ENCODE assay signal across 1 cellular context in genomic region chr3:52446631-52447511, GRCh38.
TF ChIP-seq lines count a peak whose summit lies in the region.

No MANE protein-coding gene starts in this region.

TF ChIP-seq in HepG2, 621 proteins besides CTCF, POLR2A, EP300 and RAD21 (continued from another document and continues in another):
- TF ChIP-seq ATF7 (IDR thresholded peaks at IDR 0.05) (no peak), ATF7 (CRISPR knock-in tag; IDR thresholded peaks at IDR 0.05) (no peak), ZEB1 (IDR thresholded peaks at IDR 0.05; ENCODE audit: insufficient replicate concordance, low read depth) (no peak), MED13 (CRISPR knock-in tag; IDR thresholded peaks at IDR 0.05) (no peak), ZNF570 (CRISPR knock-in tag; IDR thresholded peaks at IDR 0.05; ENCODE audit: borderline replicate concordance) (no peak), ZNF121 (CRISPR knock-in tag; IDR thresholded peaks at IDR 0.05) (no peak), ZMAT3 (CRISPR knock-in tag; conservative IDR thresholded peaks at IDR 0.05) (no peak), ZBTB21 (CRISPR knock-in tag; IDR thresholded peaks at IDR 0.05) (no peak), NFYC (CRISPR knock-in tag; IDR thresholded peaks at IDR 0.05) (no peak), ZBTB7B (CRISPR knock-in tag; IDR thresholded peaks at IDR 0.05) (peak; percentile 66; the same call in 1 of the 2 replicates), KMT2B (CRISPR knock-in tag; IDR thresholded peaks at IDR 0.05) (peak; percentile 24; the same call in 1 of the 2 replicates), ZFP37 (CRISPR knock-in tag; IDR thresholded peaks at IDR 0.05; ENCODE audit: borderline replicate concordance) (no peak), FOXJ3 (CRISPR knock-in tag; IDR thresholded peaks at IDR 0.05; ENCODE audit: borderline replicate concordance) (no peak), ZNF335 (CRISPR knock-in tag; IDR thresholded peaks at IDR 0.05) (peak; percentile 65; the same call in 1 of the 2 replicates), PCBP2 (optimal IDR thresholded peaks at IDR 0.05; ENCODE audit: low read depth, low read length, poor library complexity, severe bottlenecking) (no peak), NR2F1 (CRISPR knock-in tag; IDR thresholded peaks at IDR 0.05) (no peak), NFKB2 (CRISPR knock-in tag; IDR thresholded peaks at IDR 0.05; ENCODE audit: borderline replicate concordance) (peak; percentile 18; the same call in 1 of the 2 replicates), ZFP36L1 (CRISPR knock-in tag; IDR thresholded peaks at IDR 0.05) (no peak), TFDP1 (CRISPR knock-in tag; IDR thresholded peaks at IDR 0.05; ENCODE audit: borderline replicate concordance) (no peak; the same call in 1 of the 2 replicates), ZFYVE20 (CRISPR knock-in tag; IDR thresholded peaks at IDR 0.05; ENCODE audit: borderline replicate concordance, low read depth) (no peak), NR0B2 (CRISPR knock-in tag; IDR thresholded peaks at IDR 0.05) (0 out of 2 replicates have a peak, but pooled peaks have one; percentile 50), POLR2G (IDR thresholded peaks at IDR 0.05; ENCODE audit: low read depth, low read length) (no peak), ZNF333 (CRISPR knock-in tag; IDR thresholded peaks at IDR 0.05; ENCODE audit: borderline replicate concordance) (no peak), NFE2L1 (CRISPR knock-in tag; IDR thresholded peaks at IDR 0.05; ENCODE audit: borderline replicate concordance) (no peak), ZNF230 (CRISPR knock-in tag; IDR thresholded peaks at IDR 0.05) (no peak), KLF16 (CRISPR knock-in tag; IDR thresholded peaks at IDR 0.05) (0 out of 4 replicates have a peak, but pooled peaks of 1 of the 2 experiments have one; percentile 42), TERF1 (CRISPR knock-in tag; IDR thresholded peaks at IDR 0.05) (no peak), ZNF510 (CRISPR knock-in tag; IDR thresholded peaks at IDR 0.05; ENCODE audit: low read depth) (no peak), ZNF891 (CRISPR knock-in tag; IDR thresholded peaks at IDR 0.05) (no peak), MATR3 (CRISPR knock-in tag; IDR thresholded peaks at IDR 0.05) (no peak), CREM (IDR thresholded peaks at IDR 0.05) (no peak), CREM (CRISPR knock-in tag; IDR thresholded peaks at IDR 0.05) (no peak), ZNF10 (CRISPR knock-in tag; IDR thresholded peaks at IDR 0.05; ENCODE audit: borderline replicate concordance, low read depth) (no peak), MYNN (CRISPR knock-in tag; IDR thresholded peaks at IDR 0.05; ENCODE audit: low read depth) (no peak), SSRP1 (CRISPR knock-in tag; IDR thresholded peaks at IDR 0.05) (0 out of 2 replicates have a peak, but pooled peaks have one; percentile 32), ZFP36 (IDR thresholded peaks at IDR 0.05; ENCODE audit: borderline replicate concordance, low read depth, low read length, partially characterized antibody) (no peak), ZNF367 (CRISPR knock-in tag; IDR thresholded peaks at IDR 0.05; ENCODE audit: borderline replicate concordance) (no peak), EEA1 (CRISPR knock-in tag; IDR thresholded peaks at IDR 0.05; ENCODE audit: borderline replicate concordance) (no peak), NR2F2 (IDR thresholded peaks at IDR 0.05; ENCODE audit: borderline replicate concordance, low read depth) (peak; percentile 38; the same call in 1 of the 2 replicates), NKX3-1 (CRISPR knock-in tag; IDR thresholded peaks at IDR 0.05) (no peak), ZNF451 (CRISPR knock-in tag; IDR thresholded peaks at IDR 0.05) (no peak), PCBP1 (IDR thresholded peaks at IDR 0.05; ENCODE audit: borderline replicate concordance, low read depth, low read length) (no peak), FOXP1 (IDR thresholded peaks at IDR 0.05) (no peak), FOXP1 (CRISPR knock-in tag; IDR thresholded peaks at IDR 0.05) (0 out of 2 replicates have a peak, but pooled peaks have one; percentile 9), DNMT1 (CRISPR knock-in tag; IDR thresholded peaks at IDR 0.05) (no peak), GTF3A (CRISPR knock-in tag; conservative IDR thresholded peaks at IDR 0.05) (no peak), HBP1 (CRISPR knock-in tag; IDR thresholded peaks at IDR 0.05; ENCODE audit: low read depth) (peak; percentile 81; the same call in 1 of the 2 replicates), ZBTB34 (CRISPR knock-in tag; IDR thresholded peaks at IDR 0.05) (0 out of 2 replicates have a peak, but pooled peaks have one; percentile 29), TBP (CRISPR knock-in tag; IDR thresholded peaks at IDR 0.05) (no peak)
- TF ChIP-seq, protein P1, sequence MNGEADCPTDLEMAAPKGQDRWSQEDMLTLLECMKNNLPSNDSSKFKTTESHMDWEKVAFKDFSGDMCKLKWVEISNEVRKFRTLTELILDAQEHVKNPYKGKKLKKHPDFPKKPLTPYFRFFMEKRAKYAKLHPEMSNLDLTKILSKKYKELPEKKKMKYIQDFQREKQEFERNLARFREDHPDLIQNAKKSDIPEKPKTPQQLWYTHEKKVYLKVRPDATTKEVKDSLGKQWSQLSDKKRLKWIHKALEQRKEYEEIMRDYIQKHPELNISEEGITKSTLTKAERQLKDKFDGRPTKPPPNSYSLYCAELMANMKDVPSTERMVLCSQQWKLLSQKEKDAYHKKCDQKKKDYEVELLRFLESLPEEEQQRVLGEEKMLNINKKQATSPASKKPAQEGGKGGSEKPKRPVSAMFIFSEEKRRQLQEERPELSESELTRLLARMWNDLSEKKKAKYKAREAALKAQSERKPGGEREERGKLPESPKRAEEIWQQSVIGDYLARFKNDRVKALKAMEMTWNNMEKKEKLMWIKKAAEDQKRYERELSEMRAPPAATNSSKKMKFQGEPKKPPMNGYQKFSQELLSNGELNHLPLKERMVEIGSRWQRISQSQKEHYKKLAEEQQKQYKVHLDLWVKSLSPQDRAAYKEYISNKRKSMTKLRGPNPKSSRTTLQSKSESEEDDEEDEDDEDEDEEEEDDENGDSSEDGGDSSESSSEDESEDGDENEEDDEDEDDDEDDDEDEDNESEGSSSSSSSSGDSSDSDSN (CRISPR knock-in tag; IDR thresholded peaks at IDR 0.05): no peak; the same call in 1 of the 2 replicates
- TF ChIP-seq, protein P2, sequence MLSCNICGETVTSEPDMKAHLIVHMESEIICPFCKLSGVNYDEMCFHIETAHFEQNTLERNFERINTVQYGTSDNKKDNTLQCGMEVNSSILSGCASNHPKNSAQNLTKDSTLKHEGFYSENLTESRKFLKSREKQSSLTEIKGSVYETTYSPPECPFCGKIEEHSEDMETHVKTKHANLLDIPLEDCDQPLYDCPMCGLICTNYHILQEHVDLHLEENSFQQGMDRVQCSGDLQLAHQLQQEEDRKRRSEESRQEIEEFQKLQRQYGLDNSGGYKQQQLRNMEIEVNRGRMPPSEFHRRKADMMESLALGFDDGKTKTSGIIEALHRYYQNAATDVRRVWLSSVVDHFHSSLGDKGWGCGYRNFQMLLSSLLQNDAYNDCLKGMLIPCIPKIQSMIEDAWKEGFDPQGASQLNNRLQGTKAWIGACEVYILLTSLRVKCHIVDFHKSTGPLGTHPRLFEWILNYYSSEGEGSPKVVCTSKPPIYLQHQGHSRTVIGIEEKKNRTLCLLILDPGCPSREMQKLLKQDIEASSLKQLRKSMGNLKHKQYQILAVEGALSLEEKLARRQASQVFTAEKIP (CRISPR knock-in tag; IDR thresholded peaks at IDR 0.05; ENCODE audit: borderline replicate concordance): no peak
- TF ChIP-seq, protein P3, sequence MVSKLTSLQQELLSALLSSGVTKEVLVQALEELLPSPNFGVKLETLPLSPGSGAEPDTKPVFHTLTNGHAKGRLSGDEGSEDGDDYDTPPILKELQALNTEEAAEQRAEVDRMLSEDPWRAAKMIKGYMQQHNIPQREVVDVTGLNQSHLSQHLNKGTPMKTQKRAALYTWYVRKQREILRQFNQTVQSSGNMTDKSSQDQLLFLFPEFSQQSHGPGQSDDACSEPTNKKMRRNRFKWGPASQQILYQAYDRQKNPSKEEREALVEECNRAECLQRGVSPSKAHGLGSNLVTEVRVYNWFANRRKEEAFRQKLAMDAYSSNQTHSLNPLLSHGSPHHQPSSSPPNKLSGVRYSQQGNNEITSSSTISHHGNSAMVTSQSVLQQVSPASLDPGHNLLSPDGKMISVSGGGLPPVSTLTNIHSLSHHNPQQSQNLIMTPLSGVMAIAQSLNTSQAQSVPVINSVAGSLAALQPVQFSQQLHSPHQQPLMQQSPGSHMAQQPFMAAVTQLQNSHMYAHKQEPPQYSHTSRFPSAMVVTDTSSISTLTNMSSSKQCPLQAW (CRISPR knock-in tag; IDR thresholded peaks at IDR 0.05): peak; percentile 71
- TF ChIP-seq, protein P4, sequence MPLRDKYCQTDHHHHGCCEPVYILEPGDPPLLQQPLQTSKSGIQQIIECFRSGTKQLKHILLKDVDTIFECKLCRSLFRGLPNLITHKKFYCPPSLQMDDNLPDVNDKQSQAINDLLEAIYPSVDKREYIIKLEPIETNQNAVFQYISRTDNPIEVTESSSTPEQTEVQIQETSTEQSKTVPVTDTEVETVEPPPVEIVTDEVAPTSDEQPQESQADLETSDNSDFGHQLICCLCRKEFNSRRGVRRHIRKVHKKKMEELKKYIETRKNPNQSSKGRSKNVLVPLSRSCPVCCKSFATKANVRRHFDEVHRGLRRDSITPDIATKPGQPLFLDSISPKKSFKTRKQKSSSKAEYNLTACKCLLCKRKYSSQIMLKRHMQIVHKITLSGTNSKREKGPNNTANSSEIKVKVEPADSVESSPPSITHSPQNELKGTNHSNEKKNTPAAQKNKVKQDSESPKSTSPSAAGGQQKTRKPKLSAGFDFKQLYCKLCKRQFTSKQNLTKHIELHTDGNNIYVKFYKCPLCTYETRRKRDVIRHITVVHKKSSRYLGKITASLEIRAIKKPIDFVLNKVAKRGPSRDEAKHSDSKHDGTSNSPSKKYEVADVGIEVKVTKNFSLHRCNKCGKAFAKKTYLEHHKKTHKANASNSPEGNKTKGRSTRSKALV (CRISPR knock-in tag; IDR thresholded peaks at IDR 0.05): no peak
- TF ChIP-seq, protein P5, sequence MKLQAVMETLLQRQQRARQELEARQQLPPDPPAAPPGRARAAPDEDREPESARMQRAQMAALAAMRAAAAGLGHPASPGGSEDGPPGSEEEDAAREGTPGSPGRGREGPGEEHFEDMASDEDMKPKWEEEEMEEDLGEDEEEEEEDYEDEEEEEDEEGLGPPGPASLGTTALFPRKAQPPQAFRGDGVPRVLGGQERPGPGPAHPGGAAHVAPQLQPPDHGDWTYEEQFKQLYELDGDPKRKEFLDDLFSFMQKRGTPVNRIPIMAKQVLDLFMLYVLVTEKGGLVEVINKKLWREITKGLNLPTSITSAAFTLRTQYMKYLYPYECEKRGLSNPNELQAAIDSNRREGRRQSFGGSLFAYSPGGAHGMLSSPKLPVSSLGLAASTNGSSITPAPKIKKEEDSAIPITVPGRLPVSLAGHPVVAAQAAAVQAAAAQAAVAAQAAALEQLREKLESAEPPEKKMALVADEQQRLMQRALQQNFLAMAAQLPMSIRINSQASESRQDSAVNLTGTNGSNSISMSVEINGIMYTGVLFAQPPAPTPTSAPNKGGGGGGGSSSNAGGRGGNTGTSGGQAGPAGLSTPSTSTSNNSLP (IDR thresholded peaks at IDR 0.05; ENCODE audit: low read depth, low read length): 0 out of 2 replicates have a peak, but pooled peaks have one; percentile 18
